ENCODE assay signal across 15 cellular contexts in the genomic region with DNA sequence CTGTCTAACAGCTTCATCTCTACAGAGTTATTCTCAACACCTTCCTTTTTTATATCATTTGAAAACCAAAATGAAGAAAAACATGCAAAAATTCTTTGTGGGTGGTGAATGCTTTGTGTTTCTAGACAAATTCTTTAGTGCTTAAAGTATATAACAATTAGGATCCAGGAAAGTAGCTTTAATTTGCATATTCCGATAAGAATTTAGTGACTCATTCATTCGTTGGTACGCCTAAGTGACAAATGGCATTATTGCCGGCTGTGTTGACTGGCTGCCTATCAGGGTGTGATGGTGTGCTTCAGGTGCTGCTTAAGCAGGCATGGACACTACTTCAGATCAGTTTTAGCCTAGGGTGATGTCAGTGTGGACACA. TPM values are rescaled to one million over a fixed set of nuclear protein-coding genes. Genes with fewer than 3 reads are reported as not detected.
DNase-seq lines count a peak whose midpoint lies in the region; ATAC-seq and TF ChIP-seq lines count a peak whose summit lies in the region.
"Had no signal": no experiment of that assay in that cellular context is flagged by ENCODE, and none has a peak within 500 bp of the region (broad histone marks: within the 10 kb centered on the region; RNA-seq: fewer than 3 reads in every experiment).

No MANE protein-coding gene starts in this region.

- no peak overlapping the region for H3K4me3 ChIP-seq in trophoblast cell (ENCODE audit: low read depth, low read length)
- H3K4me3 ChIP-seq: tibial nerve had no signal

- no peak overlapping the region for H2AFZ ChIP-seq in trophoblast cell (ENCODE audit: insufficient read depth, low read length, poor library complexity)
- no peak overlapping the region for H2AFZ ChIP-seq in H9 (ENCODE audit: low read length)

- H3K4me3 Mint-ChIP-seq in activated CD4-positive, alpha-beta T cell treated with anti-CD3 and anti-CD28 coated beads, Interleukin-2, amount 10 ng/mL, durations not matched to agents 24 days and 14 days, result peak overlapping the region; percentile 77
- H3K4me3 Mint-ChIP-seq in central memory CD8-positive, alpha-beta T cell, result peak overlapping the region; percentile 31
- H3K4me3 Mint-ChIP-seq in H9, result no peak overlapping the region

- no peaks in the 10 kb centered on the region for H3K4me1 ChIP-seq in trophoblast cell (ENCODE audit: control insufficient read depth in 1 of 2, insufficient read depth in 2 of 2, low read length in 2 of 2)
- no peaks in the 10 kb centered on the region for H3K4me1 ChIP-seq in H9 (ENCODE audit: insufficient read depth, low read length)
- H3K4me1 ChIP-seq: tibial nerve had no signal

- no peak overlapping the region for H2BK12ac ChIP-seq in trophoblast cell (ENCODE audit: low read length)
- no peak overlapping the region for H2BK12ac ChIP-seq in H9 (ENCODE audit: insufficient read length, low read depth, low read length)

- H4K8ac ChIP-seq in trophoblast cell (ENCODE audit: low read depth, low read length) (no peak overlapping the region), H9 (replicated peaks; ENCODE audit: insufficient read length, low read depth, low read length) (no peak overlapping the region)

- DNase-seq in activated CD4-positive, alpha-beta T cell treated with anti-CD3 and anti-CD28 coated beads, Interleukin-2, amount 10 ng/mL, durations not matched to agents 24 days and 14 days, result no peak
- DNase-seq in activated CD4-positive, alpha-beta T cell treated with anti-CD3 and anti-CD28 coated beads, Interleukin-2, amount 50 U/mL, for 1 hour, result no peak
- DNase-seq in NCI-H1048 (lab: John Stamatoyannopoulos, UW), result peak; percentile 11
- no peak for DNase-seq in central memory CD8-positive, alpha-beta T cell (ENCODE audit: low spot score in 2 of 2)
- DNase-seq in trophoblast cell, result no peak
- no peak for DNase-seq in H9
- no peak for DNase-seq in NCI-H2081 (lab: John Stamatoyannopoulos, UW)
- DNase-seq: ACHN, activated gamma-delta T cell, DMS79, NCI-H1417, SHP77 had no signal

- H3K4me2 ChIP-seq in trophoblast cell (ENCODE audit: low read length), result no peak overlapping the region
- H3K4me2 ChIP-seq in H9 (ENCODE audit: insufficient read depth, insufficient read length, low read length), result no peak overlapping the region

- no peak overlapping the region for H2BK120ac ChIP-seq in trophoblast cell (ENCODE audit: insufficient read depth, low read length, poor library complexity)
- no peak overlapping the region for H2BK120ac ChIP-seq in H9 (ENCODE audit: low read depth, low read length, poor library complexity, severe bottlenecking)

- H3K27ac ChIP-seq in trophoblast cell (ENCODE audit: low read depth, low read length) (no peak overlapping the region), H9 (ENCODE audit: insufficient read length, low read depth, low read length) (no peak overlapping the region)
- H3K27ac ChIP-seq: tibial nerve had no signal

- no peak overlapping the region for H2BK15ac ChIP-seq in H9 (ENCODE audit: low read depth, low read length)

- no peak for ATAC-seq in central memory CD8-positive, alpha-beta T cell (replicated peaks; ENCODE audit: extremely low read depth, poor library complexity, severe bottlenecking)
- no peak for ATAC-seq in HG03135 (IDR thresholded peaks at IDR 0.05; ENCODE audit: unreplicated experiment)
- ATAC-seq: sciatic nerve had no signal

- peak overlapping the region; percentile 97 for H3K27ac Mint-ChIP-seq in activated CD4-positive, alpha-beta T cell treated with anti-CD3 and anti-CD28 coated beads, Interleukin-2, amount 10 ng/mL, durations not matched to agents 24 days and 14 days
- peak overlapping the region; percentile 94 for H3K27ac Mint-ChIP-seq in central memory CD8-positive, alpha-beta T cell (ENCODE audit: low read depth)
- peak overlapping the region in 1 of 3 experiments; percentile 88; a peak in 1 of 7 replicates for H3K27ac Mint-ChIP-seq in H9

- H3K23ac ChIP-seq in trophoblast cell (ENCODE audit: low read length), result no peak overlapping the region
- no peak overlapping the region for H3K23ac ChIP-seq in H9 (ENCODE audit: insufficient read length, low read depth, low read length)

- H4K12ac ChIP-seq in trophoblast cell (ENCODE audit: low read depth, low read length), result no peak overlapping the region

- peaks cover 68% of the 10 kb centered on the region for H3K36me3 Mint-ChIP-seq in activated CD4-positive, alpha-beta T cell treated with anti-CD3 and anti-CD28 coated beads, Interleukin-2, amount 10 ng/mL, durations not matched to agents 24 days and 14 days (ENCODE audit: low read depth)
- H3K36me3 Mint-ChIP-seq in central memory CD8-positive, alpha-beta T cell (ENCODE audit: insufficient read depth), result peaks cover 27% of the 10 kb centered on the region
- peaks cover 52 to 90% (median 76%) of the 10 kb centered on the region in 3 experiments; a peak in 6 of 7 replicates for H3K36me3 Mint-ChIP-seq in H9 (ENCODE audit: insufficient read depth in 1 of 3, low read depth in 3 of 3)

- no peak overlapping the region for H4K91ac ChIP-seq in trophoblast cell (ENCODE audit: low read depth, low read length)
- H4K91ac ChIP-seq in H9 (ENCODE audit: insufficient read length, low read depth, low read length), result no peak overlapping the region

- intact Hi-C loops in activated CD4-positive, alpha-beta T cell treated with anti-CD3 and anti-CD28 coated beads, Interleukin-2, amount 10 ng/mL, durations not matched to agents 24 days and 14 days (cut with micrococcal nuclease), result loop anchor here (2.0 to 5.0 kb wide), 2 partner anchors 15 to 40 kb away; no protein-coding TSS in a partner anchor

- no peaks in the 10 kb centered on the region for H3K23me2 ChIP-seq in H9 (ENCODE audit: insufficient read length, low read depth, low read length, poor library complexity, severe bottlenecking)

- H3K18ac ChIP-seq in trophoblast cell (ENCODE audit: low read length) (no peak overlapping the region), H9 (ENCODE audit: insufficient read length, low read depth, low read length) (no peak overlapping the region)

- H3K4ac ChIP-seq in trophoblast cell (ENCODE audit: low read depth, low read length) (no peak overlapping the region), H9 (ENCODE audit: low read depth, low read length) (no peak overlapping the region)

- H3K27me3 ChIP-seq in trophoblast cell (ENCODE audit: insufficient read depth, low read length), result no peaks in the 10 kb centered on the region
- H3K27me3 ChIP-seq in H9 (ENCODE audit: insufficient read depth, low read length), result no peaks in the 10 kb centered on the region
- H3K27me3 ChIP-seq: tibial nerve had no signal

- H3K14ac ChIP-seq in trophoblast cell (ENCODE audit: low read length), result no peak overlapping the region
- no peak overlapping the region for H3K14ac ChIP-seq in H9 (ENCODE audit: insufficient read depth, low read length)

- H3K4me1 Mint-ChIP-seq in activated CD4-positive, alpha-beta T cell treated with anti-CD3 and anti-CD28 coated beads, Interleukin-2, amount 10 ng/mL, durations not matched to agents 24 days and 14 days, result peaks cover 40% of the 10 kb centered on the region
- peaks cover 32% of the 10 kb centered on the region for H3K4me1 Mint-ChIP-seq in central memory CD8-positive, alpha-beta T cell
- H3K4me1 Mint-ChIP-seq in H9, result no peaks in the 10 kb centered on the region

- H3K79me1 ChIP-seq in trophoblast cell (ENCODE audit: low read length) (no peaks in the 10 kb centered on the region), H9 (ENCODE audit: insufficient read depth, low read depth, low read length, poor library complexity, severe bottlenecking) (no peaks in the 10 kb centered on the region)

- H4K5ac ChIP-seq in H9 (ENCODE audit: insufficient read length, low read depth, low read length), result no peak overlapping the region

- no peaks in the 10 kb centered on the region for H3K9me3 Mint-ChIP-seq in activated CD4-positive, alpha-beta T cell treated with anti-CD3 and anti-CD28 coated beads, Interleukin-2, amount 10 ng/mL, durations not matched to agents 24 days and 14 days
- H3K9me3 Mint-ChIP-seq in central memory CD8-positive, alpha-beta T cell, result no peaks in the 10 kb centered on the region
- H3K9me3 Mint-ChIP-seq in H9, result no peaks in the 10 kb centered on the region

- no peak overlapping the region for H3K56ac ChIP-seq in H9 (ENCODE audit: insufficient read length, low read depth, low read length)

- H3K27me3 Mint-ChIP-seq in activated CD4-positive, alpha-beta T cell treated with anti-CD3 and anti-CD28 coated beads, Interleukin-2, amount 10 ng/mL, durations not matched to agents 24 days and 14 days, result no peaks in the 10 kb centered on the region
- H3K27me3 Mint-ChIP-seq in central memory CD8-positive, alpha-beta T cell, result no peaks in the 10 kb centered on the region
- no peaks in the 10 kb centered on the region for H3K27me3 Mint-ChIP-seq in H9 (ENCODE audit: low read depth)

- no CpG with 5 or more reads among the region's 4 CpGs for WGBS in trophoblast cell (ENCODE audit: extremely low coverage, insufficient coverage, insufficient read length)
- no CpG with 5 or more reads among the region's 4 CpGs for WGBS in H9 (ENCODE audit: extremely low coverage, insufficient read length, low lambda C conversion rate)

- H2AK5ac ChIP-seq in trophoblast cell (ENCODE audit: low read length) (no peak overlapping the region), H9 (ENCODE audit: insufficient read length, low read length) (no peak overlapping the region)

- H3K9ac ChIP-seq in trophoblast cell (ENCODE audit: low read length) (peak overlapping the region; percentile 43), H9 (ENCODE audit: extremely low read depth, insufficient read length, low read length) (no peak overlapping the region)

- H2BK20ac ChIP-seq in H9 (ENCODE audit: low read depth, low read length, poor library complexity, severe bottlenecking), result no peak overlapping the region

- H2BK5ac ChIP-seq in trophoblast cell (ENCODE audit: low read depth, low read length, poor library complexity), result no peak overlapping the region
- no peak overlapping the region for H2BK5ac ChIP-seq in H9 (ENCODE audit: insufficient read length, low read length)

- no peaks in the 10 kb centered on the region for H4K20me1 ChIP-seq in H9 (ENCODE audit: control insufficient read depth, insufficient read depth, insufficient read length)

- H3T11ph ChIP-seq in H9 (ENCODE audit: low read length), result no peak overlapping the region

- H3K79me2 ChIP-seq in trophoblast cell (ENCODE audit: control insufficient read depth, insufficient read depth, low read length, poor library complexity) (no peaks in the 10 kb centered on the region), H9 (ENCODE audit: insufficient read depth, low read length) (no peaks in the 10 kb centered on the region)

- H3K9me3 ChIP-seq in trophoblast cell (ENCODE audit: insufficient read depth, low read depth, low read length) (no peaks in the 10 kb centered on the region), H9 (ENCODE audit: control insufficient read depth, low read depth, low read length) (no peaks in the 10 kb centered on the region)
- H3K9me3 ChIP-seq: tibial nerve had no signal

- no peak for TF ChIP-seq CTCF in H9 (conservative IDR thresholded peaks at IDR 0.05)

- H3K36me3 ChIP-seq in trophoblast cell (ENCODE audit: control insufficient read depth in 1 of 2, insufficient read depth in 2 of 2, low read length in 2 of 2), result peaks cover 29 to 30% of the 10 kb centered on the region in 2 experiments

RNA-seq across cellular contexts. Expression of gene LMNB1, which starts 35.2 kb away (rescaled TPM):
- 223 and 225 TPM in 2 replicates for total RNA-seq in activated CD4-positive, alpha-beta T cell treated with anti-CD3 and anti-CD28 coated beads, Interleukin-2, amount 10 ng/mL, durations not matched to agents 24 days and 14 days
- 86.1 and 91.8 TPM in 2 replicates for polyA plus RNA-seq in trophoblast cell (2013)
- 211 and 225 TPM in 2 replicates for total RNA-seq in H9 (2021)

Comparison
In these comparisons a context has a peak if more than half of its experiments do, and no peak if none do; other contexts are left out.
1. H3K4me3 Mint-ChIP-seq: peak in activated CD4-positive, alpha-beta T cell treated with anti-CD3 and anti-CD28 coated beads, Interleukin-2, amount 10 ng/mL, durations not matched to agents 24 days and 14 days (single experiment) and central memory CD8-positive, alpha-beta T cell (single experiment); none in H9 (0 of 2).